ENCODE assay signal across 8 cellular contexts in the genomic region with DNA sequence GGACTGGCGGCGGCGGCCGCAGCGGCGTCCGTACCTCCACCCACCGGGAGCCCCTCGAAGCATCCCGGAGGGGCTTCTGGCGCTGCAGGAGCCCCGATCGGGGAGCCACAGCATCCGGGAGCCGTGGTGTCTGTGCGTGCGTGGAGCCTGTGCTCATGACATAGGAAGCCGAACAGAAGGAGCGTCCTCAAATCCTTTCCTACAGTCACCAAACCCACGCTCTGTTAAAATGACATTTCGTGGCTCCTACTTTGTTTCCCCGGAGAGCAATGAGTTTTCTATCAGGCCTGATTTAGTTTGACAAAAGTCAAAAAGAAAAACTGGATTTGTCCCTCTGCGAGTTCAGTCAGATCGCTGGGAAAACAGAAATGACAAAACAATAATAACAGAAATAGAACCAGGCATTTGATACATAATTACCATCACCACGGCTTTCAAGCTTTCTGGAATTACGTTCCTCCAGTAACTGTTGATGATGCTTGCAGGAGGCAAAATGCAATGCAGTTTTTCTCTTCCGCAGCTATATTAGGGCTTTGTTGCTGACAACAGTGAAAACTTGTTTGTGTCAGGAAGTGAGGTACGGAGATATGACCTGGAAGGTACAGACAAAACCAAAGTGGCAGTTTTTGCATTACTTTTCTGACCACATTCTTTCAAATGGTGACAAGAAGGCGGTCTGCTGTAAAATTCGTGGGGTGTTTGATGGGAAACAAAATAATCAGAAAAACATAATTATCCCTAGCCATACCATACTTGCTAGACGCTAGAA.
DNase-seq lines count a peak whose midpoint lies in the region; ATAC-seq and TF ChIP-seq lines count a peak whose summit lies in the region.

No MANE protein-coding gene starts in this region.

- H3K9me2 ChIP-seq in hepatocyte (replicated peaks; ENCODE audit: insufficient read depth), result no peaks in the 10 kb centered on the region

- H3K9me3 ChIP-seq in hepatocyte (ENCODE audit: low read depth) (no peaks in the 10 kb centered on the region), skeletal muscle satellite cell (replicated peaks; ENCODE audit: low read length) (no peaks in the 10 kb centered on the region)

- H3K4me2 ChIP-seq in hepatocyte, result peak overlapping the region; percentile 99
- H3K4me2 ChIP-seq in skeletal muscle satellite cell (ENCODE audit: low read length), result peak overlapping the region; percentile 87

- H3K4me3 Mint-ChIP-seq in activated naive CD8-positive, alpha-beta T cell treated with anti-CD3 and anti-CD28 coated beads, Interleukin-2, amount 10 ng/mL, durations not matched to agents 7 days and 5 days, result peak overlapping the region; percentile 99

- H3K36me3 Mint-ChIP-seq in activated naive CD8-positive, alpha-beta T cell treated with anti-CD3 and anti-CD28 coated beads, Interleukin-2, amount 10 ng/mL, durations not matched to agents 7 days and 5 days, result peaks cover 4% of the 10 kb centered on the region

- peaks cover 2% of the 10 kb centered on the region for H3K27me3 Mint-ChIP-seq in activated naive CD8-positive, alpha-beta T cell treated with anti-CD3 and anti-CD28 coated beads, Interleukin-2, amount 10 ng/mL, durations not matched to agents 7 days and 5 days

- H2AFZ ChIP-seq in hepatocyte, result peak overlapping the region; percentile 65

- H3K9me3 Mint-ChIP-seq in activated naive CD8-positive, alpha-beta T cell treated with anti-CD3 and anti-CD28 coated beads, Interleukin-2, amount 10 ng/mL, durations not matched to agents 7 days and 5 days, result no peaks in the 10 kb centered on the region

- intact Hi-C loops in sciatic nerve (cut with DNase I), result loop anchor here (5.0 kb wide), 1 partner anchor 319 kb away; no protein-coding TSS in a partner anchor

- H3K27me3 ChIP-seq in hepatocyte, result peaks cover 48% of the 10 kb centered on the region
- H3K27me3 ChIP-seq in skeletal muscle satellite cell (ENCODE audit: control insufficient read depth, insufficient read depth, low read length), result no peaks in the 10 kb centered on the region

- peaks cover 22% of the 10 kb centered on the region for H3K79me2 ChIP-seq in hepatocyte

- H3K4me3 ChIP-seq in hepatocyte (peak overlapping the region; percentile 88), skeletal muscle satellite cell (ENCODE audit: low read length) (peak overlapping the region; percentile 88)

- H3K4me1 ChIP-seq in hepatocyte (ENCODE audit: insufficient read depth), result peaks cover 23% of the 10 kb centered on the region
- H3K4me1 ChIP-seq in skeletal muscle satellite cell (ENCODE audit: control insufficient read depth, insufficient read depth, low read length), result peaks cover 52% of the 10 kb centered on the region

- peak overlapping the region; percentile 99 for H3K27ac Mint-ChIP-seq in activated naive CD8-positive, alpha-beta T cell treated with anti-CD3 and anti-CD28 coated beads, Interleukin-2, amount 10 ng/mL, durations not matched to agents 7 days and 5 days

- 14% methylated on average over 31 of the region's 31 CpGs for WGBS in hepatocyte (ENCODE audit: low lambda C conversion rate, missing lambda C conversion rate)

- peak overlapping the region; percentile 85 for H3K27ac ChIP-seq in hepatocyte

- peaks cover 44% of the 10 kb centered on the region for H3K4me1 Mint-ChIP-seq in activated naive CD8-positive, alpha-beta T cell treated with anti-CD3 and anti-CD28 coated beads, Interleukin-2, amount 10 ng/mL, durations not matched to agents 7 days and 5 days

- POLR2A ChIA-PET in activated naive CD8-positive, alpha-beta T cell treated with anti-CD3 and anti-CD28 coated beads, Interleukin-2, amount 10 ng/mL, durations not matched to agents 7 days and 5 days (lab: Charles Lee), result interaction anchor here (1.0 to 3.4 kb wide), 9 partner anchors 49 to 219 kb away, joined by 3 to 24 read pairs (median 5); a partner anchor contains a TSS

- H4K20me1 ChIP-seq in hepatocyte (ENCODE audit: insufficient read depth, poor library complexity, severe bottlenecking), result no peaks in the 10 kb centered on the region

- no peaks in the 10 kb centered on the region for H3K36me3 ChIP-seq in hepatocyte (replicated peaks; ENCODE audit: insufficient read depth, low read depth)
- peaks cover 4% of the 10 kb centered on the region for H3K36me3 ChIP-seq in skeletal muscle satellite cell (ENCODE audit: insufficient read depth, low read length)

- DNase-seq in GM04503 (ENCODE audit: low read depth), result peak; percentile 11
- DNase-seq in HT-29 (ENCODE audit: low spot score), result peak; percentile 53
- DNase-seq in activated naive CD8-positive, alpha-beta T cell treated with anti-CD3 and anti-CD28 coated beads, Interleukin-2, amount 10 ng/mL, durations not matched to agents 7 days and 5 days, result peak; percentile 74
- DNase-seq in hepatocyte (ENCODE audit: low spot score), result no peak
- no peak for DNase-seq in sciatic nerve (ENCODE audit: low spot score)
- DNase-seq in NCI-H226, result no peak

- ATAC-seq in activated naive CD8-positive, alpha-beta T cell treated with anti-CD3 and anti-CD28 coated beads, Interleukin-2, amount 10 ng/mL, durations not matched to agents 7 days and 5 days (ENCODE audit: low read depth), result no peak
- ATAC-seq in sciatic nerve (no peak), GM18868 (IDR thresholded peaks at IDR 0.05; ENCODE audit: unreplicated experiment) (no peak)

- TF ChIP-seq CTCF in hepatocyte (IDR thresholded peaks at IDR 0.05; ENCODE audit: poor library complexity), result no peak

- H3K9ac ChIP-seq in skeletal muscle satellite cell (ENCODE audit: low read depth, low read length), result peak overlapping the region; percentile 95

Comparison
In these comparisons a context has a peak if more than half of its experiments do, and no peak if none do; other contexts are left out.
1. DNase-seq: peak in GM04503 (single experiment), HT-29 (single experiment) and activated naive CD8-positive, alpha-beta T cell treated with anti-CD3 and anti-CD28 coated beads, Interleukin-2, amount 10 ng/mL, durations not matched to agents 7 days and 5 days (single experiment); none in hepatocyte (single experiment), sciatic nerve (single experiment) and NCI-H226 (single experiment).